ENCODE assay signal across 8 cellular contexts in the genomic region with DNA sequence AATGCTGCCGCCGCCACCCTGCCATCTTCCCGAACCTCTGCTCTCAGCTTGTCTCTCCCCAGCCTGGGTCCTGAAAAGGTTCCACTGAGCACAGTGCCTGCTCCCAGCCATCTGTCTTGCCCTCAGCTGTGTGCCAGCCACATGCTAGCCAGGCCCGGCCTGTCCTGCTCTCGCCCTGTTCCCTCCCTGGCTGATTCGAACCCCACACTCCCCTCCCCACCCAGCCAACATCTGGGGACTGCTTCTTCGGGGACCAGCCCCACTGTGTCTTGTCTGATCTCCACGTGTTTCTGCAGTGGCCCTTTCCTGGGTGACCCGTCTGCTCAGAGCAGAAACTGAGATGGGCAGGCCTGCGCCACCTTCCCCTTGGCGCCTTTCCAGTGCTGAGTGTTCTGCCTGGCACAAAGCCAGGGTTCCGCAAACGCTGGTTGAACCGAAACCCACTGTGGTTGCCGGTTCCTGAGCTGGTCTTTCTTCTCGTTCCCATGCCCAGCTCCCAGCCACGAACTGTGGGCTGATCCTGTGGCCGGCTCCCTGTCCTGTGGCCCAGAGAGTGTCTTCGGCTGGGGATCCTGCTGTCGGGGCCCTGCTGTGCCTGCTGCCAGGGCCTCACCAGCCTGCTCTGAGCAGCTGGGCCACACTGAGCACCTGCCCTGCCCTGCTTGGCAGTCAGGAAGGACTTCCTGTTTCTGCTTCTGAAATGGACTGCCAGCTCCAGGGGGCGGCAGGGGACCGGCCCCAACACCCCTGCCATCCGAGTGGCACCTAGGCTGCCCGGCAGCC.
DNase-seq lines count a peak whose midpoint lies in the region; ATAC-seq and TF ChIP-seq lines count a peak whose summit lies in the region.

No MANE protein-coding gene starts in this region.

- peak overlapping the region; percentile 53 for H3K27ac Mint-ChIP-seq in activated T-helper 2 cell treated with anti-CD3 and anti-CD28 coated beads, Interferon-gamma antibody, Interleukin-2, Interleukin-4, amounts not matched to agents 10 μg/mL and 5 μg/mL and 100 μg/mL, durations not matched to agents 14 hours and 24 hours and 36 hours

- intact Hi-C loops in activated T-helper 2 cell treated with anti-CD3 and anti-CD28 coated beads, Interferon-gamma antibody, Interleukin-2, Interleukin-4, amounts not matched to agents 10 μg/mL and 5 μg/mL and 100 μg/mL, durations not matched to agents 14 hours and 24 hours and 36 hours (cut with micrococcal nuclease), result loop anchor here (5.0 kb wide), 3 partner anchors 63 to 223 kb away; a partner anchor contains a TSS
- intact Hi-C loops in heart right ventricle (cut with DNase I), result loop anchor here in 1 of 10 donors (5.0 kb wide), 1 partner anchor 47 kb away; no protein-coding TSS in a partner anchor

- H3K27me3 Mint-ChIP-seq in activated T-helper 2 cell treated with anti-CD3 and anti-CD28 coated beads, Interferon-gamma antibody, Interleukin-2, Interleukin-4, amounts not matched to agents 10 μg/mL and 5 μg/mL and 100 μg/mL, durations not matched to agents 14 hours and 24 hours and 36 hours (ENCODE audit: low read depth), result peaks cover 2% of the 10 kb centered on the region

- H3K9me3 Mint-ChIP-seq in activated T-helper 2 cell treated with anti-CD3 and anti-CD28 coated beads, Interferon-gamma antibody, Interleukin-2, Interleukin-4, amounts not matched to agents 10 μg/mL and 5 μg/mL and 100 μg/mL, durations not matched to agents 14 hours and 24 hours and 36 hours, result no peaks in the 10 kb centered on the region

- WGBS in heart right ventricle, 2 donors, result 63 to 64% methylated on average over 24 of the region's 24 CpGs

- H3K4me3 Mint-ChIP-seq in activated T-helper 2 cell treated with anti-CD3 and anti-CD28 coated beads, Interferon-gamma antibody, Interleukin-2, Interleukin-4, amounts not matched to agents 10 μg/mL and 5 μg/mL and 100 μg/mL, durations not matched to agents 14 hours and 24 hours and 36 hours (ENCODE audit: low read depth), result no peak overlapping the region

- ATAC-seq in HG03108 (IDR thresholded peaks at IDR 0.05; ENCODE audit: unreplicated experiment) (peak; percentile 26), heart right ventricle (peak; percentile 24 to 69 (median 63)), GM21526 (IDR thresholded peaks at IDR 0.05; ENCODE audit: low FRiP score, unreplicated experiment) (no peak)

- peaks cover 71% of the 10 kb centered on the region for H3K4me1 Mint-ChIP-seq in activated T-helper 2 cell treated with anti-CD3 and anti-CD28 coated beads, Interferon-gamma antibody, Interleukin-2, Interleukin-4, amounts not matched to agents 10 μg/mL and 5 μg/mL and 100 μg/mL, durations not matched to agents 14 hours and 24 hours and 36 hours (ENCODE audit: low read depth)

- H3K27ac ChIP-seq in heart right ventricle, result peak overlapping the region in 7 of 10 donors; percentile 14 to 91 (median 44)

- no peaks in the 10 kb centered on the region for H3K27me3 ChIP-seq in heart right ventricle

- peaks cover 0 to 84% (median 19%) of the 10 kb centered on the region in 9 donors for H3K4me1 ChIP-seq in heart right ventricle

- no peaks in the 10 kb centered on the region for H3K9me3 ChIP-seq in heart right ventricle

- no peaks in the 10 kb centered on the region for H3K36me3 ChIP-seq in heart right ventricle

- no peaks in the 10 kb centered on the region for H3K36me3 Mint-ChIP-seq in activated T-helper 2 cell treated with anti-CD3 and anti-CD28 coated beads, Interferon-gamma antibody, Interleukin-2, Interleukin-4, amounts not matched to agents 10 μg/mL and 5 μg/mL and 100 μg/mL, durations not matched to agents 14 hours and 24 hours and 36 hours (ENCODE audit: low read depth)

- peak in 1 of 9 donors; percentile 29 for TF ChIP-seq CTCF in heart right ventricle (IDR thresholded peaks at IDR 0.05)

- no peak overlapping the region for H3K4me3 ChIP-seq in heart right ventricle

- DNase-seq in DMS 273 (lab: John Stamatoyannopoulos, UW; ENCODE audit: unreplicated experiment) (peak; percentile 85), RPMI8226 (peak; percentile 97), heart right ventricle (peak; percentile 74 to 78), COLO829 (ENCODE audit: low spot score) (no peak)
- peak; percentile 63 for DNase-seq in activated T-helper 2 cell treated with anti-CD3 and anti-CD28 coated beads, Interferon-gamma antibody, Interleukin-2, Interleukin-4, amounts not matched to agents 10 μg/mL and 5 μg/mL and 100 μg/mL, durations not matched to agents 14 hours and 24 hours and 36 hours (ENCODE audit: low spot score)
- DNase-seq in stimulated activated CD4-positive, alpha-beta T cell treated with anti-CD3 and anti-CD28 coated beads, Interleukin-12 subunit alpha, Interleukin-12 subunit beta, amount 100 ng/mL, for 24 hours (ENCODE audit: low read depth in 2 of 2), result peak; percentile 49 to 66
